ENCODE assay signal across 8 cellular contexts in the genomic region with DNA sequence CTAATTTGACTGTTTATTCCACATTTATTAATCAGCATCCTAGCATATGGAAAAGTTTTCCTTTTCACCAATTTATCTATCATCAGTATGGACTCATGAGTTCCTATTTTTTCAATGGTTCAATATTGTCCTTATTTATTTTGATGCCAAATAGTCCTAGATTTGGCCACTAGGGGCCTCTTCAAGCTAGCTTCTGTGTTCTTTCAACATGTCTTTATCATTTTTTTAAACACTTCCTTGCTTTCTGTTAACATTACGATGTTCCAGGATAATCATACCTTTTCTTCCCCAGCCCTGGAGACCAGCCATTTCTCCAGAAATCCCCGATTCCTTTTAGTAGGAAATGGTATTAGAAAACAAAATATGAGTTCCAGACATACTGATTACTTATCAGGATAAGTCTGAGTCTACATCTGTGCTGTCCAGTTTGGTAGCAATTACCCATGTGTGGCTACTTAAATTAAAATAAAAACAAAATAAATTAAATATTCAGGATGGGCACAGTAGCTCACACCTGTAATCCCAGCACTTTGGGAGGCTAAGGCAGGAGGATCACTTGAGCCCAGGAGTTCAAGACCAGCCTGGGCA.
DNase-seq lines count a peak whose midpoint lies in the region; ATAC-seq and TF ChIP-seq lines count a peak whose summit lies in the region.

No MANE protein-coding gene starts in this region.

- no peak overlapping the region for H3K4me3 Mint-ChIP-seq in stimulated activated memory B cell treated with anti-CD40 and anti-IgM and Interleukin-4, amounts not matched to agents 10 μg/mL and 1 μg/mL and 100 μg/mL, for 72 hours

- H3K36me3 ChIP-seq in spleen, result no peaks in the 10 kb centered on the region

- H3K9me3 ChIP-seq in spleen, result no peaks in the 10 kb centered on the region

- DNase-seq in DMS53 treated with DMSO at 0.1 percent for 48 hours (lab: John Stamatoyannopoulos, UW; ENCODE audit: unreplicated experiment), result peak; percentile 56
- peak; percentile 30 for DNase-seq in RPMI8226
- DNase-seq in fibroblast of the conjunctiva (ENCODE audit: low read depth), result peak; percentile 23
- no peak for DNase-seq in spleen
- DNase-seq in stimulated activated CD4-positive, alpha-beta T cell treated with anti-CD3 and anti-CD28 coated beads, Interleukin-4, amount 100 ng/mL, for 24 hours, result no peak

- ATAC-seq in GM19452 (IDR thresholded peaks at IDR 0.05; ENCODE audit: unreplicated experiment) (peak; percentile 76), HG03442 (IDR thresholded peaks at IDR 0.05; ENCODE audit: unreplicated experiment) (peak; percentile 79)
- no peak for ATAC-seq in stimulated activated memory B cell treated with anti-CD40 and anti-IgM and Interleukin-4, amounts not matched to agents 10 μg/mL and 1 μg/mL and 100 μg/mL, for 72 hours

- H3K27ac ChIP-seq in spleen, result no peak overlapping the region

- no peaks in the 10 kb centered on the region for H3K9me3 Mint-ChIP-seq in stimulated activated memory B cell treated with anti-CD40 and anti-IgM and Interleukin-4, amounts not matched to agents 10 μg/mL and 1 μg/mL and 100 μg/mL, for 72 hours

- no peaks in the 10 kb centered on the region for H3K4me1 Mint-ChIP-seq in stimulated activated memory B cell treated with anti-CD40 and anti-IgM and Interleukin-4, amounts not matched to agents 10 μg/mL and 1 μg/mL and 100 μg/mL, for 72 hours

- H3K27me3 Mint-ChIP-seq in stimulated activated memory B cell treated with anti-CD40 and anti-IgM and Interleukin-4, amounts not matched to agents 10 μg/mL and 1 μg/mL and 100 μg/mL, for 72 hours, result no peaks in the 10 kb centered on the region

- 10 to 26% (median 15%) methylated on average over 2 of the region's 2 CpGs for WGBS in spleen, 5 donors

- no peak for TF ChIP-seq POLR2A in spleen (IDR thresholded peaks at IDR 0.05)

- no peak overlapping the region for H3K27ac Mint-ChIP-seq in stimulated activated memory B cell treated with anti-CD40 and anti-IgM and Interleukin-4, amounts not matched to agents 10 μg/mL and 1 μg/mL and 100 μg/mL, for 72 hours

- peak in 6 of 11 experiments; percentile 18 to 51 (median 42) for TF ChIP-seq CTCF in spleen (IDR thresholded peaks at IDR 0.05 in 8 of 11, conservative IDR thresholded peaks at IDR 0.05 in 3 of 11)

- H3K27me3 ChIP-seq in spleen (replicated peaks in 1 of 7), result no peaks in the 10 kb centered on the region

- intact Hi-C loops in spleen (cut with DNase I; ENCODE audit: low total_unique reads), result loop anchor here (10.0 kb wide), 1 partner anchor 122 kb away; no protein-coding TSS in a partner anchor

- H3K4me1 ChIP-seq in spleen, result no peaks in the 10 kb centered on the region

- H3K36me3 Mint-ChIP-seq in stimulated activated memory B cell treated with anti-CD40 and anti-IgM and Interleukin-4, amounts not matched to agents 10 μg/mL and 1 μg/mL and 100 μg/mL, for 72 hours, result no peaks in the 10 kb centered on the region

- no peak overlapping the region for H3K4me3 ChIP-seq in spleen

Comparison
In these comparisons a context has a peak if more than half of its experiments do, and no peak if none do; other contexts are left out.
1. DNase-seq: peak in DMS53 treated with DMSO at 0.1 percent for 48 hours (single experiment), RPMI8226 (single experiment) and fibroblast of the conjunctiva (single experiment); none in spleen (single experiment) and stimulated activated CD4-positive, alpha-beta T cell treated with anti-CD3 and anti-CD28 coated beads, Interleukin-4, amount 100 ng/mL, for 24 hours (single experiment).